In the genomic region with DNA sequence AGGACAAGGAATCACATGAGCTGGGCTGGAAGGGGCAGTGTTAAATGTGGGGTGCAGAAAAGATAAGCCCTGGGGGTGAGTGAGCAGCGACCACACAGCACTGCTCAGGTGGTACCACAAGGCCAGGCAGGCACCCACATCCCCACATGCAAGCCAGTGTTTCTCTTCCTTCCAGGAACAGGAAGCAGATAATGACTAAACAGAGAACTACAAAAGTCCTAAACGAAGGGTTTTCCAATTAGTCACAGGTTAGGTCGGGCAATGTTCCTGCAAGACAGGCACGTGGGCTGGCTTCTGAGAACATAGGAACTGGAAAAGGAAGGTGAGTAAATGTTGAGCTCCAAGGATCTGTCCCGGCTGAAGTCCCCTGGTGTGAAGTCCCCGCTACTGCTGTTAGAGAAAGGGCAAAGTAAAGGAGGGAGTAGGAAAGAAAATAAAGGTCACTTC, we compare ENCODE assay signal across 9 cellular contexts. TPM values are rescaled to one million over a fixed set of nuclear protein-coding genes. Genes with fewer than 3 reads are reported as not detected.
A peak's percentile ranks its signal among the peaks of the same experiment; 100 is the strongest.
DNase-seq lines count a peak whose midpoint lies in the region; ATAC-seq and FAIRE-seq lines count a peak whose summit lies in the region.
"Had no signal": no experiment of that assay in that cellular context is flagged by ENCODE, and none has a peak within 500 bp of the region (broad histone marks: within the 10 kb centered on the region; RNA-seq: fewer than 3 reads in every experiment).

No MANE protein-coding gene starts in this region.

- no peak for FAIRE-seq in HTR-8/SVneo (lab: Jason Lieb, UNC)
- FAIRE-seq: islet of Langerhans had no signal

- no peaks in the 10 kb centered on the region for H3K36me3 ChIP-seq in HAP-1 (replicated peaks)

- peaks cover 54% of the 10 kb centered on the region for H3K4me1 Mint-ChIP-seq in activated naive CD8-positive, alpha-beta T cell treated with anti-CD3 and anti-CD28 coated beads, Interleukin-2, amount 10 ng/mL, durations not matched to agents 7 days and 5 days

- H3K9me3 Mint-ChIP-seq in activated naive CD8-positive, alpha-beta T cell treated with anti-CD3 and anti-CD28 coated beads, Interleukin-2, amount 10 ng/mL, durations not matched to agents 7 days and 5 days = no peaks in the 10 kb centered on the region

- H3K36me3 Mint-ChIP-seq in activated naive CD8-positive, alpha-beta T cell treated with anti-CD3 and anti-CD28 coated beads, Interleukin-2, amount 10 ng/mL, durations not matched to agents 7 days and 5 days = peaks cover 18% of the 10 kb centered on the region

- H3K4me1 ChIP-seq in HAP-1 = no peaks in the 10 kb centered on the region

- peak; percentile 91 for ATAC-seq in activated naive CD8-positive, alpha-beta T cell treated with anti-CD3 and anti-CD28 coated beads, Interleukin-2, amount 10 ng/mL, durations not matched to agents 7 days and 5 days (ENCODE audit: low read depth)
- no peak for ATAC-seq in GM18909 (IDR thresholded peaks at IDR 0.05; ENCODE audit: poor library complexity, unreplicated experiment)

- no peaks in the 10 kb centered on the region for H3K9me3 ChIP-seq in HAP-1

- peak overlapping the region; percentile 50 for H3K27ac Mint-ChIP-seq in activated naive CD8-positive, alpha-beta T cell treated with anti-CD3 and anti-CD28 coated beads, Interleukin-2, amount 10 ng/mL, durations not matched to agents 7 days and 5 days

- POLR2A ChIA-PET in activated naive CD8-positive, alpha-beta T cell treated with anti-CD3 and anti-CD28 coated beads, Interleukin-2, amount 10 ng/mL, durations not matched to agents 7 days and 5 days (lab: Charles Lee) = no interaction called here

- H3K27me3 Mint-ChIP-seq in activated naive CD8-positive, alpha-beta T cell treated with anti-CD3 and anti-CD28 coated beads, Interleukin-2, amount 10 ng/mL, durations not matched to agents 7 days and 5 days = no peaks in the 10 kb centered on the region

- H3K4me3 ChIP-seq in HAP-1 = no peak overlapping the region

- DNase-seq in G401 (ENCODE audit: low spot score) (peak; percentile 55), HTR-8/SVneo (ENCODE audit: insufficient read length, low spot score) (peak; percentile 57), iPS-NIHi11 (ENCODE audit: low spot score) (peak; percentile 11), stromal cell of bone marrow (ENCODE audit: low read depth) (peak; percentile 50), NAMALWA (ENCODE audit: low spot score) (no peak), HAP-1 (ENCODE audit: low spot score in 2 of 2) (no peak)
- DNase-seq in activated naive CD8-positive, alpha-beta T cell treated with anti-CD3 and anti-CD28 coated beads, Interleukin-2, amount 10 ng/mL, durations not matched to agents 7 days and 5 days = peak; percentile 49

- peak overlapping the region; percentile 60 for H3K4me3 Mint-ChIP-seq in activated naive CD8-positive, alpha-beta T cell treated with anti-CD3 and anti-CD28 coated beads, Interleukin-2, amount 10 ng/mL, durations not matched to agents 7 days and 5 days

- in situ Hi-C loops in G401 (cut with HindIII; ENCODE audit: low sequenced_read_pairs) (no loop called here), HAP-1 (cut with MboI; ENCODE audit: low sequenced_read_pairs) (no loop called here)

- H3K27me3 ChIP-seq in HAP-1 (ENCODE audit: low read depth) = no peaks in the 10 kb centered on the region

RNA-seq across cellular contexts. Expression of a gene that starts 19.5 kb away (rescaled TPM):
- total RNA-seq in G401 (2014; rRNA removed; shearing (Covaris generic)) = 14.3 and 34.0 TPM in 2 replicates
- 10 to 100 TPM; 36.8 to 39.4 TPM for total RNA-seq in activated naive CD8-positive, alpha-beta T cell treated with anti-CD3 and anti-CD28 coated beads, Interleukin-2, amount 10 ng/mL, durations not matched to agents 7 days and 5 days

Comparison
In these comparisons a context has a peak if more than half of its experiments do, and no peak if none do; other contexts are left out.
1. DNase-seq: peak in G401 (single experiment), HTR-8/SVneo (single experiment), activated naive CD8-positive, alpha-beta T cell treated with anti-CD3 and anti-CD28 coated beads, Interleukin-2, amount 10 ng/mL, durations not matched to agents 7 days and 5 days (single experiment), iPS-NIHi11 (single experiment) and stromal cell of bone marrow (single experiment); none in NAMALWA (single experiment) and HAP-1 (0 of 2).